26 cellular contexts compared by ENCODE assay signal in genomic region chr22:39913321-39913720, GRCh38. TPM values are rescaled to one million over a fixed set of nuclear protein-coding genes. Genes with fewer than 3 reads are reported as not detected.
DNase-seq lines count a peak whose midpoint lies in the region; ATAC-seq, FAIRE-seq and TF ChIP-seq lines count a peak whose summit lies in the region.
"Had no signal": no experiment of that assay in that cellular context is flagged by ENCODE, and none has a peak within 500 bp of the region (broad histone marks: within the 10 kb centered on the region; RNA-seq: fewer than 3 reads in every experiment).

No MANE protein-coding gene starts in this region.

- intact Hi-C loops in GM12878 (cut with micrococcal nuclease; ENCODE audit: unreplicated experiment), result loop anchor here (5.0 kb wide), 1 partner anchor 49 kb away; the partner anchor contains the start of gene TMA7B

- WGBS in GM12878 (ENCODE audit: insufficient coverage, insufficient replicate concordance, low lambda C conversion rate, missing lambda C conversion rate), result 79% methylated on average over 5 of the region's 5 CpGs
- 82% methylated on average over 5 of the region's 5 CpGs for WGBS in suprapubic skin

- H3K27me3 ChIP-seq in WERI-Rb-1 (ENCODE audit: insufficient read depth, low read depth, severe bottlenecking) (no peaks in the 10 kb centered on the region), GM12878 (replicated peaks in 1 of 2; ENCODE audit: control insufficient read depth in 2 of 2, insufficient read depth in 2 of 2, low read length in 1 of 2) (no peaks in the 10 kb centered on the region), suprapubic skin (peaks cover 7% of the 10 kb centered on the region)
- H3K27me3 ChIP-seq: BLaER1, right atrium auricular region had no signal

- H3K9me3 ChIP-seq in WERI-Rb-1 (ENCODE audit: severe bottlenecking), result no peaks in the 10 kb centered on the region
- H3K9me3 ChIP-seq in GM12878 (replicated peaks; ENCODE audit: control insufficient read depth, insufficient read depth, low read length), result no peaks in the 10 kb centered on the region; the same call in 2 of the 3 replicates
- H3K9me3 ChIP-seq in suprapubic skin, result no peaks in the 10 kb centered on the region
- H3K9me3 ChIP-seq: BLaER1, gastrocnemius medialis, lower lobe of right lung, right atrium auricular region had no signal

- RAD21 ChIA-PET in GM12878 (lab: Charles Lee; ENCODE audit: unreplicated experiment), result interaction anchor here (1.0 to 7.5 kb wide), 3 partner anchors 15 to 48 kb away, joined by 3 to 91 read pairs (median 3); partner anchors contain the start of gene GRAP2

- TF ChIP-seq RAD21 in GM12878 (IDR thresholded peaks at IDR 0.05; ENCODE audit: insufficient read depth, low read depth, low read length), result no peak

- peak overlapping the region; percentile 91 for H3K27ac Mint-ChIP-seq in activated CD8-positive, alpha-beta memory T cell treated with anti-CD3 and anti-CD28 coated beads, Interleukin-2, amount 10 ng/mL, durations not matched to agents 7 days and 5 days

- H3K4me1 ChIP-seq in GM12878 (ENCODE audit: control insufficient read depth, insufficient read depth, low read length), result peaks cover 28% of the 10 kb centered on the region
- peaks cover 10% of the 10 kb centered on the region for H3K4me1 ChIP-seq in suprapubic skin
- H3K4me1 ChIP-seq: gastrocnemius medialis, right atrium auricular region had no signal

- H3K27ac ChIP-seq in WERI-Rb-1 (peak overlapping the region; percentile 53), GM12878 (ENCODE audit: control insufficient read depth, insufficient read depth) (no peak overlapping the region), suprapubic skin (no peak overlapping the region)
- H3K27ac ChIP-seq: BLaER1, gastrocnemius medialis, lower lobe of right lung, right atrium auricular region had no signal

- no peaks in the 10 kb centered on the region for H3K9me3 Mint-ChIP-seq in activated CD8-positive, alpha-beta memory T cell treated with anti-CD3 and anti-CD28 coated beads, Interleukin-2, amount 10 ng/mL, durations not matched to agents 7 days and 5 days (ENCODE audit: low read depth)

- no TSS peak for BruUV-seq in GM12878 (replicated peaks; lab: Mats Ljungman, UMichigan)

- H3K27me3 Mint-ChIP-seq in activated CD8-positive, alpha-beta memory T cell treated with anti-CD3 and anti-CD28 coated beads, Interleukin-2, amount 10 ng/mL, durations not matched to agents 7 days and 5 days, result no peaks in the 10 kb centered on the region

- no peaks in the 10 kb centered on the region for H4K20me1 ChIP-seq in GM12878 (ENCODE audit: control insufficient read depth, insufficient read depth)
- H4K20me1 ChIP-seq: BLaER1 had no signal

- SMC1A ChIA-PET in GM12878 (lab: Charles Lee; ENCODE audit: uncharacterized antibody, unreplicated experiment), result interaction anchor here (0.5 to 11.1 kb wide), 5 partner anchors 10 to 807 kb away, joined by 3 to 108 read pairs (median 18); partner anchors contain the start of gene GRAP2

- POLR2A ChIA-PET in GM12878 (lab: Charles Lee), result interaction anchor here (1.1 kb wide), 2 partner anchors 10 to 13 kb away, joined by 3 to 6 read pairs; no protein-coding TSS in a partner anchor

- DNase-seq in activated CD8-positive, alpha-beta memory T cell treated with anti-CD3 and anti-CD28 coated beads, Interleukin-2, amount 10 ng/mL, durations not matched to agents 7 days and 5 days, result no peak
- no peak for DNase-seq in activated CD8-positive, alpha-beta memory T cell treated with anti-CD3 and anti-CD28 coated beads, Interleukin-2, amount 50 U/mL, for 4 hours
- peak; percentile 74 for DNase-seq in WERI-Rb-1
- DNase-seq in GM12878 (ENCODE audit: low read depth, low spot score), result no peak
- DNase-seq in retinal pigment epithelial cell (ENCODE audit: low read depth), result peak; percentile 36
- DNase-seq in suprapubic skin (ENCODE audit: low spot score in 2 of 2), result no peak
- DNase-seq in islet precursor cell, result no peak
- DNase-seq: activated CD4-positive, alpha-beta T cell treated with anti-CD3 and anti-CD28 coated beads for 48 hours; aorta; central memory CD4-positive, alpha-beta T cell; DMS 273 treated with DMSO at 0.1 percent for 48 hours; gastrocnemius medialis; kidney; lower lobe of right lung; NCI-H146; NCI-H2171; NCI-H526 treated with DMSO at 0.1 percent for 48 hours; nucleus accumbens; stimulated activated CD4-positive, alpha-beta T cell treated with anti-CD3 and anti-CD28 coated beads, Interleukin-12 subunit alpha, Interleukin-12 subunit beta, amount 100 ng/mL, for 4 hours had no signal

- H3K4me3 Mint-ChIP-seq in activated CD8-positive, alpha-beta memory T cell treated with anti-CD3 and anti-CD28 coated beads, Interleukin-2, amount 10 ng/mL, durations not matched to agents 7 days and 5 days, result peak overlapping the region; percentile 90

- H2AFZ ChIP-seq in GM12878 (ENCODE audit: control insufficient read depth, low read depth, low read length), result no peak overlapping the region

- CTCF ChIA-PET in activated CD8-positive, alpha-beta memory T cell treated with anti-CD3 and anti-CD28 coated beads, Interleukin-2, amount 10 ng/mL, durations not matched to agents 7 days and 5 days (lab: Charles Lee), result interaction anchor here (0.6 to 12.2 kb wide), 7 partner anchors 12 to 346 kb away, joined by 3 to 171 read pairs (median 3); partner anchors contain the start of gene GRAP2
- CTCF ChIA-PET in GM12878 (lab: Yijun Ruan, JAX), result interaction anchor here (0.9 to 3.5 kb wide), 3 partner anchors 9 to 111 kb away, joined by 3 to 13 read pairs (median 4); no protein-coding TSS in a partner anchor

- H3K9ac ChIP-seq in GM12878 (ENCODE audit: control insufficient read depth, insufficient read depth, low read length), result no peak overlapping the region
- H3K9ac ChIP-seq: BLaER1 had no signal

- H3K4me2 ChIP-seq in GM12878 (ENCODE audit: control insufficient read depth, insufficient read depth), result no peak overlapping the region
- H3K4me2 ChIP-seq: BLaER1 had no signal

- peaks cover 93% of the 10 kb centered on the region for H3K79me2 ChIP-seq in GM12878 (ENCODE audit: control insufficient read depth, insufficient read depth, low read length)

- TF ChIP-seq POLR2A in GM12878 (IDR thresholded peaks at IDR 0.05; ENCODE audit: low read depth, low read length) (no peak), suprapubic skin (IDR thresholded peaks at IDR 0.05) (no peak)

- H3K36me3 ChIP-seq in WERI-Rb-1 (no peaks in the 10 kb centered on the region), GM12878 (ENCODE audit: control insufficient read depth in 2 of 2, insufficient read depth in 2 of 2, low read length in 1 of 2) (peaks cover 5 to 8% of the 10 kb centered on the region in 2 experiments; a peak in 3 of 4 replicates), suprapubic skin (no peaks in the 10 kb centered on the region)
- H3K36me3 ChIP-seq: BLaER1, gastrocnemius medialis, lower lobe of right lung, right atrium auricular region had no signal

- H3K4me3 ChIP-seq in WERI-Rb-1 (ENCODE audit: low read depth, low read length) (no peak overlapping the region), GM12878 (0 out of 2 replicates have a peak overlapping the region, but pooled peaks have one; percentile 9), retinal pigment epithelial cell (ENCODE audit: low read length) (no peak overlapping the region), suprapubic skin (no peak overlapping the region)
- H3K4me3 ChIP-seq: BLaER1, gastrocnemius medialis, lower lobe of right lung, right atrium auricular region had no signal

- TF ChIP-seq EP300 in GM12878 (IDR thresholded peaks at IDR 0.05; ENCODE audit: borderline replicate concordance in 1 of 2, control insufficient read depth in 1 of 2, low read depth in 2 of 2, low read length in 2 of 2) (no peak), suprapubic skin (IDR thresholded peaks at IDR 0.05) (no peak)

- in situ Hi-C loops in GM12878 (cut with MboI), result no loop called here

- ATAC-seq in activated CD8-positive, alpha-beta memory T cell treated with anti-CD3 and anti-CD28 coated beads, Interleukin-2, amount 10 ng/mL, durations not matched to agents 7 days and 5 days, result no peak
- ATAC-seq in GM12878 (no peak), HG03135 (IDR thresholded peaks at IDR 0.05; ENCODE audit: unreplicated experiment) (no peak)
- ATAC-seq: esophagus mucosa, gastrocnemius medialis, lower lobe of right lung had no signal

- peaks cover 65% of the 10 kb centered on the region for H3K36me3 Mint-ChIP-seq in activated CD8-positive, alpha-beta memory T cell treated with anti-CD3 and anti-CD28 coated beads, Interleukin-2, amount 10 ng/mL, durations not matched to agents 7 days and 5 days

- peaks cover 83% of the 10 kb centered on the region for H3K4me1 Mint-ChIP-seq in activated CD8-positive, alpha-beta memory T cell treated with anti-CD3 and anti-CD28 coated beads, Interleukin-2, amount 10 ng/mL, durations not matched to agents 7 days and 5 days

- FAIRE-seq in GM12878 (lab: Jason Lieb, UNC), result no peak
- FAIRE-seq: kidney, TTC549 had no signal

- TF ChIP-seq CTCF in WERI-Rb-1 (IDR thresholded peaks at IDR 0.05; ENCODE audit: low read depth, low read length) (no peak), GM12878 (IDR thresholded peaks at IDR 0.05 in 2 of 3, conservative IDR thresholded peaks at IDR 0.05 in 1 of 3; ENCODE audit: control insufficient read depth in 2 of 3, extremely low read depth in 1 of 3, insufficient read depth in 1 of 3, low read depth in 3 of 3, low read length in 3 of 3) (no peak), retinal pigment epithelial cell (conservative IDR thresholded peaks at IDR 0.05; ENCODE audit: low read depth, low read length) (no peak), suprapubic skin (IDR thresholded peaks at IDR 0.05) (no peak)

RNA-seq across cellular contexts. Expression of gene GRAP2, which starts 12.4 kb away (rescaled TPM):
- 100 to 1,000 TPM; 183 to 257 TPM for total RNA-seq in activated CD8-positive, alpha-beta memory T cell treated with anti-CD3 and anti-CD28 coated beads, Interleukin-2, amount 10 ng/mL, durations not matched to agents 7 days and 5 days
- total RNA-seq in GM12878 (2013; cell fraction: nucleolus; rRNA removed), result 205 and 218 TPM in 2 replicates
- total RNA-seq in GM12878 (2014; rRNA removed), result 61.0 and 68.1 TPM in 2 replicates
- total RNA-seq in GM12878 (2014; rRNA removed; fragmentation: Illumina TruSeq; extraction: Trizol), result 30.2 and 31.6 TPM in 2 replicates
- total RNA-seq in GM12878 (2021), result 68.8 and 77.8 TPM in 2 replicates
- polyA plus RNA-seq in GM12878 (2011; ENCODE audit: low read depth), result 9.7 TPM
- 59.1 and 79.1 TPM in 2 replicates for polyA plus RNA-seq in GM12878 (2011; rRNA removed)
- polyA plus RNA-seq in GM12878 (2011; cell fraction: cytosol; rRNA removed), result 101 and 123 TPM in 2 replicates
- 141 and 178 TPM in 2 replicates for polyA plus RNA-seq in GM12878 (2011; cell fraction: nucleus; rRNA removed)
- polyA plus RNA-seq in GM12878 (2012), result 22.0 and 26.1 TPM in 2 replicates
- polyA plus RNA-seq in GM12878 (2014; fragmentation: Illumina TruSeq; extraction: Trizol), result 30.1 and 37.5 TPM in 2 replicates
- 1 to 10 TPM; 3.3 to 5.4 TPM for polyA plus RNA-seq in GM12878 (2014; fragmentation: Nextera tagmentation; extraction: Ambion mirVana)
- 63.7 and 65.8 TPM in 2 replicates for polyA plus RNA-seq in GM12878 (2014; rRNA removed)
- polyA plus RNA-seq in GM12878 (2016; fragmentation: Nextera tagmentation; extraction: Ambion mirVana), result 10 to 100 TPM; 59.0 to 60.2 TPM
- 62.8 and 82.6 TPM in 2 replicates for polyA minus RNA-seq in GM12878 (2011; rRNA and poly(A)+ RNA removed)
- polyA minus RNA-seq in GM12878 (2011; cell fraction: cytosol; rRNA and poly(A)+ RNA removed), result 25.3 and 35.1 TPM in 2 replicates
- polyA minus RNA-seq in GM12878 (2011; cell fraction: nucleus; rRNA and poly(A)+ RNA removed), result 39.8 and 66.1 TPM in 2 replicates
- 10 to 100 TPM in 1 of 4 donors, 1 to 10 TPM in 1, under 1 TPM in 2; 0.16 to 10.1 (median 4.8) TPM for total RNA-seq in suprapubic skin
- total RNA-seq: A673 had no signal

RNA-seq across cellular contexts. Expression of gene ENTHD1, which starts 19.8 kb away (rescaled TPM):
- total RNA-seq in activated CD8-positive, alpha-beta memory T cell treated with anti-CD3 and anti-CD28 coated beads, Interleukin-2, amount 10 ng/mL, durations not matched to agents 7 days and 5 days, result under 1 TPM; 0.21 to 0.41 TPM
- 1.5 and 1.9 TPM in 2 replicates for total RNA-seq in GM12878 (2013; cell fraction: nucleolus; rRNA removed)
- total RNA-seq in GM12878 (2014; rRNA removed) (0.11 and 0.23 TPM in 2 replicates), GM12878 (2014; rRNA removed; fragmentation: Illumina TruSeq; extraction: Trizol) (0.22 and 0.28 TPM in 2 replicates), GM12878 (2021) (0.15 and 0.21 TPM in 2 replicates), suprapubic skin (not detected)
- not detected for polyA plus RNA-seq in GM12878 (2011; ENCODE audit: low read depth)
- polyA plus RNA-seq in GM12878 (2011; rRNA removed) (0.52 and 0.73 TPM in 2 replicates), GM12878 (2014; fragmentation: Illumina TruSeq; extraction: Trizol) (0.13 and 0.49 TPM in 2 replicates), GM12878 (2014; fragmentation: Nextera tagmentation; extraction: Ambion mirVana) (under 1 TPM; 0.13 to 0.24 TPM), GM12878 (2014; rRNA removed) (0.09 TPM in 2 replicates), GM12878 (2016; fragmentation: Nextera tagmentation; extraction: Ambion mirVana) (under 1 TPM in 1 of 2 experiments, not detected in 1; 0.21 TPM)
- polyA plus RNA-seq in GM12878 (2011; cell fraction: cytosol; rRNA removed), result 0.13 and 0.16 TPM in 2 replicates
- 0.12 and 0.21 TPM in 2 replicates for polyA plus RNA-seq in GM12878 (2011; cell fraction: nucleus; rRNA removed)
- 0.08 TPM in 1 of 2 replicates, not detected in the other for polyA plus RNA-seq in GM12878 (2012)
- polyA minus RNA-seq in GM12878 (2011; rRNA and poly(A)+ RNA removed), result 0.26 and 0.37 TPM in 2 replicates
- not detected in 2 replicates for polyA minus RNA-seq in GM12878 (2011; cell fraction: cytosol; rRNA and poly(A)+ RNA removed)
- polyA minus RNA-seq in GM12878 (2011; cell fraction: nucleus; rRNA and poly(A)+ RNA removed), result 0.36 and 0.77 TPM in 2 replicates
- total RNA-seq: A673, esophagus mucosa, gastrocnemius medialis, kidney, lower lobe of right lung, MCF 10A, right atrium auricular region had no signal
- polyA plus RNA-seq: aorta had no signal

RNA-seq across cellular contexts. Expression of gene TMA7B, which starts 46.9 kb away (rescaled TPM):
- 10 to 100 TPM in 1 of 2 experiments, 1 to 10 TPM in 1; 5.1 to 11.0 TPM for total RNA-seq in activated CD8-positive, alpha-beta memory T cell treated with anti-CD3 and anti-CD28 coated beads, Interleukin-2, amount 10 ng/mL, durations not matched to agents 7 days and 5 days
- 59.4 and 63.4 TPM in 2 replicates for total RNA-seq in GM12878 (2013; cell fraction: nucleolus; rRNA removed)
- total RNA-seq in GM12878 (2014; rRNA removed) (1.5 and 2.1 TPM in 2 replicates), GM12878 (2014; rRNA removed; fragmentation: Illumina TruSeq; extraction: Trizol) (2.6 and 2.7 TPM in 2 replicates), GM12878 (2021) (1.6 and 2.2 TPM in 2 replicates), suprapubic skin (1 to 10 TPM in 1 of 4 donors, under 1 TPM in 1, not detected in 2; 0.76 to 1.4 TPM)
- polyA plus RNA-seq in GM12878 (2011; ENCODE audit: low read depth), result 0.21 TPM
- polyA plus RNA-seq in GM12878 (2011; rRNA removed) (2.9 and 3.7 TPM in 2 replicates), GM12878 (2014; fragmentation: Illumina TruSeq; extraction: Trizol) (0.14 and 0.87 TPM in 2 replicates), GM12878 (2014; fragmentation: Nextera tagmentation; extraction: Ambion mirVana) (1 to 10 TPM in 1 of 2 experiments, under 1 TPM in 1; 0.33 to 1.6 TPM), GM12878 (2014; rRNA removed) (1.3 TPM in 2 replicates), GM12878 (2016; fragmentation: Nextera tagmentation; extraction: Ambion mirVana) (1 to 10 TPM; 1.6 to 2.0 TPM)
- polyA plus RNA-seq in GM12878 (2011; cell fraction: cytosol; rRNA removed), result 0.75 and 0.79 TPM in 2 replicates
- polyA plus RNA-seq in GM12878 (2011; cell fraction: nucleus; rRNA removed), result 3.0 and 3.5 TPM in 2 replicates
- polyA plus RNA-seq in GM12878 (2012), result 0.31 and 0.35 TPM in 2 replicates
- 3.3 and 3.4 TPM in 2 replicates for polyA minus RNA-seq in GM12878 (2011; rRNA and poly(A)+ RNA removed)
- not detected in 2 replicates for polyA minus RNA-seq in GM12878 (2011; cell fraction: cytosol; rRNA and poly(A)+ RNA removed)
- polyA minus RNA-seq in GM12878 (2011; cell fraction: nucleus; rRNA and poly(A)+ RNA removed), result 2.7 and 4.8 TPM in 2 replicates
- total RNA-seq: A673, gastrocnemius medialis, MCF 10A, right atrium auricular region had no signal
- polyA plus RNA-seq: aorta had no signal

Comparison
In these comparisons a context has a peak if more than half of its experiments do, and no peak if none do; other contexts are left out.
1. DNase-seq: peak in WERI-Rb-1 (single experiment) and retinal pigment epithelial cell (single experiment); none in activated CD8-positive, alpha-beta memory T cell treated with anti-CD3 and anti-CD28 coated beads, Interleukin-2, amount 10 ng/mL, durations not matched to agents 7 days and 5 days (single experiment), activated CD8-positive, alpha-beta memory T cell treated with anti-CD3 and anti-CD28 coated beads, Interleukin-2, amount 50 U/mL, for 4 hours (single experiment), GM12878 (single experiment), suprapubic skin (0 of 2) and islet precursor cell (single experiment).